Comparison of ENCODE assay signal across 20 cellular contexts in genomic region chr6:133756046-133756445, GRCh38.
DNase-seq lines count a peak whose midpoint lies in the region; ATAC-seq and TF ChIP-seq lines count a peak whose summit lies in the region.
"Had no signal": no experiment of that assay in that cellular context is flagged by ENCODE, and none has a peak within 500 bp of the region (broad histone marks: within the 10 kb centered on the region; RNA-seq: fewer than 3 reads in every experiment).

No MANE protein-coding gene starts in this region.

- no peak for TF ChIP-seq EP300 in transverse colon (IDR thresholded peaks at IDR 0.05; ENCODE audit: low read depth)

- H3K9me3 ChIP-seq in fibroblast of lung (ENCODE audit: control insufficient read depth, insufficient read depth, low read depth, low read length) (no peaks in the 10 kb centered on the region), mesenchymal stem cell (ENCODE audit: control insufficient read depth, low read length) (no peaks in the 10 kb centered on the region), transverse colon (no peaks in the 10 kb centered on the region)
- H3K9me3 ChIP-seq: right lobe of liver had no signal

- no CpG with 5 or more reads among the region's 2 CpGs for WGBS in mesenchymal stem cell
- WGBS in transverse colon (ENCODE audit: low coverage in 1 of 2), 2 donors = 44 to 53% methylated on average over 2 of the region's 2 CpGs

- no peak overlapping the region for H3K4me3 Mint-ChIP-seq in HFFc6
- no peak overlapping the region for H3K4me3 Mint-ChIP-seq in glutamatergic neuron (ENCODE audit: unreplicated experiment)
- H3K4me3 Mint-ChIP-seq: activated naive CD8-positive, alpha-beta T cell treated with anti-CD3 and anti-CD28 coated beads, Interleukin-2, amount 10 ng/mL, durations not matched to agents 7 days and 5 days; activated T-cell treated with anti-CD3 and anti-CD28 coated beads, Interleukin-2, amount 50 U/mL, for 24 hours had no signal

- H3K4me1 ChIP-seq in fibroblast of lung (ENCODE audit: control insufficient read depth, extremely low read depth, insufficient read depth, low read length) (peaks cover 3% of the 10 kb centered on the region), mesenchymal stem cell (ENCODE audit: control insufficient read depth, insufficient read depth, low read depth, low read length) (no peaks in the 10 kb centered on the region), transverse colon (no peaks in the 10 kb centered on the region)
- H3K4me1 ChIP-seq: right lobe of liver had no signal

- no peak overlapping the region for H2BK15ac ChIP-seq in mesenchymal stem cell (ENCODE audit: low read depth, poor library complexity, severe bottlenecking)

- H3K14ac ChIP-seq in mesenchymal stem cell (ENCODE audit: low read length in 2 of 2) = no peak overlapping the region

- H3K79me1 ChIP-seq in mesenchymal stem cell (replicated peaks; ENCODE audit: low read length, poor library complexity, severe bottlenecking) = no peaks in the 10 kb centered on the region

- H3K27ac ChIP-seq in fibroblast of lung (ENCODE audit: insufficient read depth, low read length) (no peak overlapping the region), mesenchymal stem cell (ENCODE audit: low read length, poor library complexity, severe bottlenecking) (no peak overlapping the region), transverse colon (peak overlapping the region in 3 of 4 donors; percentile 36 to 52 (median 48))
- H3K27ac ChIP-seq: right lobe of liver had no signal

- H2BK12ac ChIP-seq in mesenchymal stem cell (ENCODE audit: low read length in 2 of 2) = no peak overlapping the region

- H3K9me3 Mint-ChIP-seq in HFFc6 (no peaks in the 10 kb centered on the region), glutamatergic neuron (ENCODE audit: unreplicated experiment) (no peaks in the 10 kb centered on the region)
- H3K9me3 Mint-ChIP-seq: activated naive CD8-positive, alpha-beta T cell treated with anti-CD3 and anti-CD28 coated beads, Interleukin-2, amount 10 ng/mL, durations not matched to agents 7 days and 5 days; activated T-cell treated with anti-CD3 and anti-CD28 coated beads, Interleukin-2, amount 50 U/mL, for 24 hours had no signal

- no peaks in the 10 kb centered on the region for H3K36me3 Mint-ChIP-seq in HFFc6 (ENCODE audit: low read depth)
- H3K36me3 Mint-ChIP-seq in glutamatergic neuron (ENCODE audit: unreplicated experiment) = no peaks in the 10 kb centered on the region
- H3K36me3 Mint-ChIP-seq: activated naive CD8-positive, alpha-beta T cell treated with anti-CD3 and anti-CD28 coated beads, Interleukin-2, amount 10 ng/mL, durations not matched to agents 7 days and 5 days had no signal

- H2BK120ac ChIP-seq in mesenchymal stem cell (ENCODE audit: low read depth, low read length) = no peak overlapping the region

- ATAC-seq in HG02938 (IDR thresholded peaks at IDR 0.05; ENCODE audit: unreplicated experiment) = no peak
- ATAC-seq: K562, right lobe of liver, SK-N-SH treated with all-trans-retinoic acid at 6 μM for 48 hours had no signal

- no peak overlapping the region for H4K91ac ChIP-seq in mesenchymal stem cell (ENCODE audit: low read length)

- H3K27ac Mint-ChIP-seq in HFFc6 (peak overlapping the region; percentile 42), glutamatergic neuron (ENCODE audit: unreplicated experiment) (no peak overlapping the region)
- H3K27ac Mint-ChIP-seq: activated naive CD8-positive, alpha-beta T cell treated with anti-CD3 and anti-CD28 coated beads, Interleukin-2, amount 10 ng/mL, durations not matched to agents 7 days and 5 days; activated T-cell treated with anti-CD3 and anti-CD28 coated beads, Interleukin-2, amount 50 U/mL, for 24 hours had no signal

- DNase-seq in HFFc6 = peak; percentile 47
- DNase-seq in fibroblast of lung (ENCODE audit: low read depth in 2 of 2) = peak; percentile 53 to 59
- no peak for DNase-seq in mesenchymal stem cell
- no peak for DNase-seq in transverse colon
- DNase-seq in NCI-H446 treated with DMSO at 0.1 percent for 48 hours (lab: John Stamatoyannopoulos, UW) = no peak
- DNase-seq in activated T-cell treated with anti-CD3 and anti-CD28 coated beads for 4 hours = no peak
- no peak for DNase-seq in glutamatergic neuron
- DNase-seq: activated CD4-positive, alpha-beta T cell treated with anti-CD3 and anti-CD28 coated beads, Interleukin-2, amount 50 U/mL, for 1 hour; activated naive CD8-positive, alpha-beta T cell treated with anti-CD3 and anti-CD28 coated beads, Interleukin-2, amount 10 ng/mL, durations not matched to agents 7 days and 5 days; activated T-cell treated with anti-CD3 and anti-CD28 coated beads, Interleukin-2, amount 50 U/mL, for 24 hours; C1 segment of cervical spinal cord; DMS79; erythroblast; NCI-H1417 treated with DMSO at 0.1 percent for 48 hours; NCI-H446; right lobe of liver had no signal

- no peak for TF ChIP-seq POLR2A in transverse colon (IDR thresholded peaks at IDR 0.05)

- H2AFZ ChIP-seq in fibroblast of lung (ENCODE audit: low read length) (no peak overlapping the region), mesenchymal stem cell (ENCODE audit: low read depth, low read length) (no peak overlapping the region)

- no peak overlapping the region for H2BK5ac ChIP-seq in mesenchymal stem cell (ENCODE audit: low read depth, low read length, poor library complexity, severe bottlenecking)

- H3K27me3 ChIP-seq in fibroblast of lung (ENCODE audit: control insufficient read depth, insufficient read depth, low read length) (no peaks in the 10 kb centered on the region), mesenchymal stem cell (ENCODE audit: control insufficient read depth in 1 of 2, insufficient read depth in 1 of 2, low read length in 2 of 2) (no peaks in the 10 kb centered on the region), transverse colon (no peaks in the 10 kb centered on the region)
- H3K27me3 ChIP-seq: right lobe of liver had no signal

- no peak overlapping the region for H3K4ac ChIP-seq in mesenchymal stem cell (ENCODE audit: low read depth in 1 of 2, low read length in 2 of 2)

- no peaks in the 10 kb centered on the region for H3K79me2 ChIP-seq in fibroblast of lung (ENCODE audit: control insufficient read depth, insufficient read depth, low read length)

- no peak overlapping the region for H3K18ac ChIP-seq in mesenchymal stem cell (ENCODE audit: low read depth in 1 of 2, low read length in 2 of 2)

- TF ChIP-seq CTCF in HFFc6 (IDR thresholded peaks at IDR 0.05) (no peak), fibroblast of lung (conservative IDR thresholded peaks at IDR 0.05 in 1 of 2, IDR thresholded peaks at IDR 0.05 in 1 of 2; ENCODE audit: low read depth in 1 of 2, low read length in 2 of 2) (no peak), transverse colon (IDR thresholded peaks at IDR 0.05) (no peak), glutamatergic neuron (IDR thresholded peaks at IDR 0.05; ENCODE audit: partially characterized antibody, unreplicated experiment) (no peak)

- no peak overlapping the region for H3K4me3 ChIP-seq in fibroblast of lung (replicated peaks in 1 of 4; ENCODE audit: control extremely low read depth in 1 of 4, insufficient read depth in 1 of 4, low read depth in 3 of 4, low read length in 4 of 4)
- H3K4me3 ChIP-seq in mesenchymal stem cell (ENCODE audit: insufficient read depth in 1 of 2, low read depth in 1 of 2, low read length in 2 of 2) = no peak overlapping the region
- no peak overlapping the region for H3K4me3 ChIP-seq in transverse colon
- H3K4me3 ChIP-seq: K562, lung, right lobe of liver had no signal

- no peaks in the 10 kb centered on the region for H4K20me1 ChIP-seq in fibroblast of lung (ENCODE audit: control insufficient read depth, extremely low read depth, insufficient read depth, low read length)

- H3K36me3 ChIP-seq in fibroblast of lung (ENCODE audit: control insufficient read depth, insufficient read depth, low read length) = no peaks in the 10 kb centered on the region
- no peaks in the 10 kb centered on the region for H3K36me3 ChIP-seq in mesenchymal stem cell (ENCODE audit: control insufficient read depth in 1 of 2, insufficient read depth in 2 of 2, low read depth in 1 of 2, low read length in 2 of 2)
- no peaks in the 10 kb centered on the region for H3K36me3 ChIP-seq in transverse colon
- H3K36me3 ChIP-seq: right lobe of liver had no signal

- H3K4me1 Mint-ChIP-seq in HFFc6 (ENCODE audit: low read depth) (peaks cover 56% of the 10 kb centered on the region), glutamatergic neuron (ENCODE audit: low read depth, unreplicated experiment) (no peaks in the 10 kb centered on the region)
- H3K4me1 Mint-ChIP-seq: activated naive CD8-positive, alpha-beta T cell treated with anti-CD3 and anti-CD28 coated beads, Interleukin-2, amount 10 ng/mL, durations not matched to agents 7 days and 5 days had no signal

- in situ Hi-C loops in transverse colon (cut with MboI; ENCODE audit: low pct_ligation_motif_present in 1 of 4, low pct_unique_long_range_greater_than_20kb in 1 of 4, low sequenced_read_pairs in 3 of 4) = no loop called here

- intact Hi-C loops in transverse colon (cut with DNase I; ENCODE audit: low total_unique reads) = no loop called here

- no peak overlapping the region for H3K9ac ChIP-seq in fibroblast of lung (ENCODE audit: insufficient read depth, low read length)
- peak overlapping the region; percentile 53 for H3K9ac ChIP-seq in mesenchymal stem cell (ENCODE audit: low read length)

- H3K4me2 ChIP-seq in fibroblast of lung (ENCODE audit: extremely low read depth, insufficient read depth, low read length) (peak overlapping the region; percentile 46), mesenchymal stem cell (ENCODE audit: low read length, poor library complexity, severe bottlenecking) (no peak overlapping the region)

- H3K27me3 Mint-ChIP-seq in HFFc6 (ENCODE audit: insufficient read depth) = no peaks in the 10 kb centered on the region; the same call in 1 of the 2 replicates
- no peaks in the 10 kb centered on the region for H3K27me3 Mint-ChIP-seq in glutamatergic neuron (ENCODE audit: unreplicated experiment)

- no peak overlapping the region for H3K23ac ChIP-seq in mesenchymal stem cell (ENCODE audit: low read length in 2 of 2)

- H4K8ac ChIP-seq in mesenchymal stem cell (ENCODE audit: low read length) = no peak overlapping the region

- H2AK5ac ChIP-seq in mesenchymal stem cell (ENCODE audit: low read length, severe bottlenecking) = no peak overlapping the region

Comparison
In these comparisons a context has a peak if more than half of its experiments do, and no peak if none do; other contexts are left out.
1. DNase-seq: peak in HFFc6 (single experiment) and fibroblast of lung (2 of 2); none in mesenchymal stem cell (single experiment), transverse colon (single experiment), NCI-H446 treated with DMSO at 0.1 percent for 48 hours (single experiment), activated T-cell treated with anti-CD3 and anti-CD28 coated beads for 4 hours (single experiment) and glutamatergic neuron (single experiment).
2. H3K27ac ChIP-seq: peak in transverse colon (3 of 4); none in fibroblast of lung (single experiment) and mesenchymal stem cell (single experiment).